28 cellular contexts compared by ENCODE assay signal in the genomic region with DNA sequence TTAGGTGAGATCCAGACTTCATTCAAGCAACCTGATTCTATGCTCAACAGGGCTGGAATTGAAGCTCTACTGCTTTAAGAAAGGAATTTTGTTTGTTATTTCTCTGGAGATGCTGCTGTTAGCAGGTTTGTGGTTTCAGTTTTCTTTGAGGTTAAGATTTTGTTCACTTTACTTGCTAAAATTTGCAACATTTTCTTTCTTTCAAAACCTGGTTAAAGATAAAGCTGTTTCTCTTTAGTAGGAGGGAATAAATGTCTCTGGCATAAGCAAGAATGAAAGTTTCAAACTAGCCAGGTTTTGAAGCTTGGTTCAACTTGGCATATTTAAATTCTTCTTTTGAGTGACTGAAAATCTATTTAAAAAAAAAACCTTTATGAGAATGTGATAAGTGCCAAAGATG.
"Had no signal": no experiment of that assay in that cellular context is flagged by ENCODE, and none has a peak within 500 bp of the region (broad histone marks: within the 10 kb centered on the region; RNA-seq: fewer than 3 reads in every experiment).

No MANE protein-coding gene starts in this region.

- H3K36me3 Mint-ChIP-seq: immature natural killer cell; memory B cell; naive B cell; neural progenitor cell; stimulated activated effector memory CD8-positive, alpha-beta T cell treated with anti-CD3 and anti-CD28 coated beads, Interleukin-12 subunit alpha, Interleukin-12 subunit beta, amount 100 ng/mL, for 72 hours; type B pancreatic cell had no signal

- H3K27ac ChIP-seq: coronary artery, esophagus squamous epithelium, neural progenitor cell, parathyroid adenoma, right atrium auricular region, stomach, thyroid gland had no signal

- H3K9me3 ChIP-seq: esophagus squamous epithelium, thyroid gland had no signal

- H3K4me1 Mint-ChIP-seq: immature natural killer cell; memory B cell; naive B cell; neural progenitor cell; stimulated activated effector memory CD8-positive, alpha-beta T cell treated with anti-CD3 and anti-CD28 coated beads, Interleukin-12 subunit alpha, Interleukin-12 subunit beta, amount 100 ng/mL, for 72 hours had no signal

- H3K4me2 ChIP-seq: neural progenitor cell, smooth muscle cell had no signal

- H3K27me3 ChIP-seq: esophagus squamous epithelium, neural progenitor cell, right atrium auricular region, stomach, thyroid gland had no signal

- H3K4me1 ChIP-seq: neural progenitor cell, parathyroid adenoma, right atrium auricular region, stomach had no signal

- ATAC-seq: left lobe of liver; mucosa of descending colon; sciatic nerve; stimulated activated effector memory CD8-positive, alpha-beta T cell treated with anti-CD3 and anti-CD28 coated beads, Interleukin-12 subunit alpha, Interleukin-12 subunit beta, amount 100 ng/mL, for 72 hours had no signal

- H3K36me3 ChIP-seq: esophagus squamous epithelium, neural progenitor cell, right atrium auricular region, stomach, thyroid gland had no signal

- H3K27ac Mint-ChIP-seq: immature natural killer cell; memory B cell; mesothelial cell of epicardium; naive B cell; nephron; neural progenitor cell; progenitor cell of endocrine pancreas; stimulated activated effector memory CD8-positive, alpha-beta T cell treated with anti-CD3 and anti-CD28 coated beads, Interleukin-12 subunit alpha, Interleukin-12 subunit beta, amount 100 ng/mL, for 72 hours; type B pancreatic cell had no signal

- H3K4me3 Mint-ChIP-seq: immature natural killer cell; memory B cell; mesothelial cell of epicardium; naive B cell; nephron; neural progenitor cell; stimulated activated effector memory CD8-positive, alpha-beta T cell treated with anti-CD3 and anti-CD28 coated beads, Interleukin-12 subunit alpha, Interleukin-12 subunit beta, amount 100 ng/mL, for 72 hours; type B pancreatic cell had no signal

- H3K79me2 ChIP-seq: parathyroid adenoma had no signal

- H2AFZ ChIP-seq: neural progenitor cell, parathyroid adenoma had no signal

- H3K27me3 Mint-ChIP-seq: memory B cell, naive B cell, progenitor cell of endocrine pancreas, type B pancreatic cell had no signal

- H3K4me3 ChIP-seq: coronary artery, esophagus squamous epithelium, lung, mucosa of descending colon, neural progenitor cell, right atrium auricular region, smooth muscle cell, stomach, thyroid gland had no signal

- DNase-seq: dermis blood vessel endothelial cell; effector memory CD4-positive, alpha-beta T cell; erythroblast; esophagus squamous epithelium; hypothalamus; immature natural killer cell; mucosa of descending colon; naive B cell; stimulated activated CD4-positive, alpha-beta T cell treated with anti-CD3 and anti-CD28 coated beads, Interleukin-12 subunit alpha, Interleukin-12 subunit beta, amount 100 ng/mL, for 4 hours; stimulated activated CD4-positive, alpha-beta T cell treated with anti-CD3 and anti-CD28 coated beads, Interleukin-1b, Interleukin-23, amount 100 ng/mL, for 48 hours; stimulated activated CD4-positive, alpha-beta T cell treated with anti-CD3 and anti-CD28 coated beads, Interleukin-4, amount 100 ng/mL, for 1 hour; stimulated activated naive CD4-positive, alpha-beta T cell treated with Interleukin-2 at 50 U/mL for 16 hours; stomach; thyroid gland had no signal
